ENCODE assay signal across 13 cellular contexts in the genomic region with DNA sequence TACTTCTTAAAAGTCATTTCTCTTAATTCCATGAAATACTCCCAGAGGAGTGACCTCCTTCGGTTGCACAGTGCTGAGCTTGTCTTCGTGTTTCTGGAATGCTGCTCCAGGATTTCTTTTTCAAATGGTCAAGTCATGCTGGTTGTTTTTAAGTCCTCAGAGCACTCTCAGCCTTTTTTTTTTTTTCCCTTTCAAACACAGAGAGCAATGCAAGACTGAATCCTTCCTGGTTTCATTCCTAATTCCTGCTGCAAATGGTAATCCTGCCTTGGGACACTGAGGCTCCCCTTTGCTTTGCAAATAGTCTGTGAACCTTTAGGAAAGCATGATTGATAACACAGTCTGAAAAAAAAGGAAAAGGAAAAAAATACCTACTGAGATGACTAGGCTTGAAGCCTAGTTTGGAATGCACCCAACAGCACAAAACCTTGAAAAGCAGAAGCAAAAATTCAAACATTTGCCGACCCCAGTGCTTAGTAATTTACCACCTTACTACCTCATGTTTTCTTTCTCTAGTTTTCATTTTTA.
DNase-seq lines count a peak whose midpoint lies in the region; ATAC-seq and TF ChIP-seq lines count a peak whose summit lies in the region.
"Had no signal": no experiment of that assay in that cellular context is flagged by ENCODE, and none has a peak within 500 bp of the region (broad histone marks: within the 10 kb centered on the region; RNA-seq: fewer than 3 reads in every experiment).

No MANE protein-coding gene starts in this region.

- WGBS in right cardiac atrium = 28% methylated on average over 3 of the region's 3 CpGs
- 0 to 1% (median 1%) methylated on average over 3 of the region's 3 CpGs for WGBS in ovary, 3 donors

- intact Hi-C loops in right cardiac atrium (cut with DNase I) (no loop called here), ovary (cut with DNase I) (no loop called here)

- no peaks in the 10 kb centered on the region for H3K9me3 ChIP-seq in right cardiac atrium (ENCODE audit: control insufficient read depth, low read length)
- H3K9me3 ChIP-seq in ovary = no peaks in the 10 kb centered on the region
- H3K9me3 ChIP-seq: body of pancreas, SJSA1 had no signal

- ATAC-seq in GM21529 (IDR thresholded peaks at IDR 0.05; ENCODE audit: unreplicated experiment) (peak; percentile 37), right cardiac atrium (peak; percentile 36 to 72)
- ATAC-seq: body of pancreas had no signal

- TF ChIP-seq EP300 in ovary (IDR thresholded peaks at IDR 0.05) = no peak

- no peaks in the 10 kb centered on the region for H3K27me3 ChIP-seq in right cardiac atrium (ENCODE audit: control insufficient read depth, insufficient read depth)
- H3K27me3 ChIP-seq in ovary = no peaks in the 10 kb centered on the region
- H3K27me3 ChIP-seq: body of pancreas, SJSA1, upper lobe of left lung had no signal

- CTCF ChIA-PET in AG04449 (lab: Yijun Ruan, JAX) = interaction anchor here (0.8 to 0.9 kb wide), 3 partner anchors 9 to 454 kb away, joined by 3 read pairs; no protein-coding TSS in a partner anchor

- peak; percentile 9 for DNase-seq in AG04449 (ENCODE audit: low read depth, low spot score)
- DNase-seq in RPMI7951 (ENCODE audit: low read depth) = peak; percentile 58
- DNase-seq in right cardiac atrium = no peak
- no peak for DNase-seq in nucleus accumbens (lab: John Stamatoyannopoulos, UW)
- DNase-seq in NCI-H2081 treated with DMSO at 0.1 percent for 48 hours (lab: John Stamatoyannopoulos, UW) = no peak
- DNase-seq in hippocampal formation (lab: John Stamatoyannopoulos, UW) = no peak
- no peak for DNase-seq in ovary
- DNase-seq: body of pancreas; naive B cell; stimulated activated CD4-positive, alpha-beta T cell treated with anti-CD3 and anti-CD28 coated beads, Interleukin-4, amount 100 ng/mL, for 24 hours; upper lobe of left lung had no signal

- TF ChIP-seq POLR2A in ovary (IDR thresholded peaks at IDR 0.05) = no peak

- no peak for TF ChIP-seq CTCF in AG04449 (IDR thresholded peaks at IDR 0.05; ENCODE audit: insufficient read depth, low read length, missing control alignments)
- no peak for TF ChIP-seq CTCF in ovary (IDR thresholded peaks at IDR 0.05)

- H3K4me1 ChIP-seq in right cardiac atrium (ENCODE audit: control insufficient read depth, insufficient read depth, low read length) = no peaks in the 10 kb centered on the region
- no peaks in the 10 kb centered on the region for H3K4me1 ChIP-seq in ovary (ENCODE audit: insufficient read depth)
- H3K4me1 ChIP-seq: SJSA1 had no signal

- H3K27ac ChIP-seq in right cardiac atrium (ENCODE audit: low read length) (no peak overlapping the region), ovary (peak overlapping the region in 1 of 2 donors; percentile 4)
- H3K27ac ChIP-seq: body of pancreas, SJSA1, upper lobe of left lung had no signal

- POLR2A ChIA-PET in AG04449 (lab: Yijun Ruan, JAX) = no interaction called here

- H3K4me3 ChIP-seq in AG04449 (ENCODE audit: low read depth, low read length) = no peak overlapping the region
- no peak overlapping the region for H3K4me3 ChIP-seq in right cardiac atrium (ENCODE audit: low read length)
- no peak overlapping the region for H3K4me3 ChIP-seq in ovary
- H3K4me3 ChIP-seq: body of pancreas, SJSA1, upper lobe of left lung had no signal

- no peaks in the 10 kb centered on the region for H3K36me3 ChIP-seq in ovary
- H3K36me3 ChIP-seq: SJSA1, upper lobe of left lung had no signal

Comparison
In these comparisons a context has a peak if more than half of its experiments do, and no peak if none do; other contexts are left out.
1. DNase-seq: peak in AG04449 (single experiment) and RPMI7951 (single experiment); none in right cardiac atrium (0 of 3), nucleus accumbens (0 of 56), NCI-H2081 treated with DMSO at 0.1 percent for 48 hours (single experiment), hippocampal formation (0 of 2) and ovary (0 of 5).